Comparison of ENCODE assay signal across 30 cellular contexts in genomic region chr16:46711106-46711769, GRCh38. TPM values are rescaled to one million over a fixed set of nuclear protein-coding genes. Genes with fewer than 3 reads are reported as not detected.
DNase-seq lines count a peak whose midpoint lies in the region; ATAC-seq and TF ChIP-seq lines count a peak whose summit lies in the region.
"Had no signal": no experiment of that assay in that cellular context is flagged by ENCODE, and none has a peak within 500 bp of the region (broad histone marks: within the 10 kb centered on the region; RNA-seq: fewer than 3 reads in every experiment).

No MANE protein-coding gene starts in this region.

- H3K14ac ChIP-seq in trophoblast cell (ENCODE audit: low read length), result no peak overlapping the region

- WGBS in trophoblast cell (ENCODE audit: extremely low coverage, insufficient coverage, insufficient read length), result no CpG with 5 or more reads among the region's 8 CpGs

- intact Hi-C loops in left ventricle myocardium superior (cut with micrococcal nuclease), result no loop called here

- H3K4me2 ChIP-seq in OCI-LY3 (ENCODE audit: low read length), result peak overlapping the region; percentile 27; the same call in 1 of the 2 replicates
- no peak overlapping the region for H3K4me2 ChIP-seq in trophoblast cell (ENCODE audit: low read length)
- H3K4me2 ChIP-seq: hepatocyte, smooth muscle cell had no signal

- no peak for TF ChIP-seq CTCF in OCI-LY3 (IDR thresholded peaks at IDR 0.05; ENCODE audit: low read depth, low read length)

- peak overlapping the region; percentile 70 for H2BK12ac ChIP-seq in trophoblast cell (ENCODE audit: low read length)

- 0 out of 2 replicates have a peak, but pooled peaks cover 3% of the 10 kb centered on the region for H3K27me3 ChIP-seq in OCI-LY3 (ENCODE audit: low read depth, low read length)
- H3K27me3 ChIP-seq in trophoblast cell (ENCODE audit: insufficient read depth, low read length), result no peaks in the 10 kb centered on the region
- H3K27me3 ChIP-seq: BLaER1 treated with 17β-estradiol and CSF1 and Interleukin-3, amounts not matched to agents 10 nM and 100 nM; hepatocyte; tibial nerve had no signal

- H3K23ac ChIP-seq in trophoblast cell (ENCODE audit: low read length), result no peak overlapping the region

- peaks cover 33% of the 10 kb centered on the region for H3K4me1 ChIP-seq in OCI-LY3 (ENCODE audit: low read length)
- H3K4me1 ChIP-seq in trophoblast cell (ENCODE audit: control insufficient read depth in 1 of 2, insufficient read depth in 2 of 2, low read length in 2 of 2), result peaks cover 0 to 9% of the 10 kb centered on the region in 2 experiments
- H3K4me1 ChIP-seq: prostate gland, tibial nerve had no signal

- ATAC-seq in left ventricle myocardium superior (peak; percentile 81), HG02973 (IDR thresholded peaks at IDR 0.05; ENCODE audit: unreplicated experiment) (no peak)
- ATAC-seq: esophagus mucosa, HCT116 had no signal

- H3K4me3 ChIP-seq in OCI-LY3 (ENCODE audit: low read length) (no peak overlapping the region), trophoblast cell (ENCODE audit: low read depth, low read length) (no peak overlapping the region)
- H3K4me3 ChIP-seq: BLaER1 treated with 17β-estradiol and CSF1 and Interleukin-3, amounts not matched to agents 10 nM and 100 nM; hepatocyte; prostate gland; smooth muscle cell; tibial nerve had no signal

- no peak overlapping the region for H3K4ac ChIP-seq in trophoblast cell (ENCODE audit: low read depth, low read length)

- DNase-seq in CD1c-positive myeloid dendritic cell (ENCODE audit: extremely low spot score), result peak; percentile 53
- peak; percentile 85 for DNase-seq in left ventricle myocardium superior
- peak in 1 of 2 donors; percentile 8 for DNase-seq in trophoblast cell
- DNase-seq in GM03348 (ENCODE audit: low spot score), result no peak
- DNase-seq in activated CD8-positive, alpha-beta memory T cell treated with anti-CD3 and anti-CD28 coated beads for 24 hours, result no peak
- DNase-seq: activated CD4-positive, alpha-beta T cell treated with anti-CD3 and anti-CD28 coated beads, Interleukin-2, amount 10 ng/mL, durations not matched to agents 7 days and 5 days; activated naive CD4-positive, alpha-beta T cell treated with anti-CD3 and anti-CD28 coated beads, Interleukin-2, amount 10 ng/mL, durations not matched to agents 7 days and 5 days; Calu3; cortex of kidney; DND-41; foreskin melanocyte; Kasumi-1; naive B cell; NCI-H1092; NCI-H187 treated with DMSO at 0.1 percent for 48 hours; NCI-H2171 treated with DMSO at 0.1 percent for 48 hours; NCI-H524; SHP77 treated with DMSO at 0.1 percent for 48 hours; stimulated activated CD4-positive, alpha-beta T cell treated with anti-CD3 and anti-CD28 coated beads, Interleukin-1b, Interleukin-23, amount 100 ng/mL, for 48 hours; SW 1271; T-helper 9 cell had no signal

- no peak overlapping the region for H4K12ac ChIP-seq in trophoblast cell (ENCODE audit: low read depth, low read length)

- H4K91ac ChIP-seq in trophoblast cell (ENCODE audit: low read depth, low read length), result peak overlapping the region; percentile 26

- H2AFZ ChIP-seq in OCI-LY3 (ENCODE audit: low read depth, low read length), result no peak overlapping the region
- no peak overlapping the region for H2AFZ ChIP-seq in trophoblast cell (ENCODE audit: insufficient read depth, low read length, poor library complexity)
- H2AFZ ChIP-seq: hepatocyte had no signal

- H3K9me3 ChIP-seq in OCI-LY3 (ENCODE audit: insufficient read depth, low read length) (no peaks in the 10 kb centered on the region), trophoblast cell (ENCODE audit: insufficient read depth, low read depth, low read length) (no peaks in the 10 kb centered on the region)
- H3K9me3 ChIP-seq: prostate gland, tibial nerve had no signal

- H2BK120ac ChIP-seq in trophoblast cell (ENCODE audit: insufficient read depth, low read length, poor library complexity), result peak overlapping the region; percentile 8

- no peak overlapping the region for H3K18ac ChIP-seq in trophoblast cell (ENCODE audit: low read length)

- H3K36me3 ChIP-seq in OCI-LY3 (replicated peaks; ENCODE audit: low read depth, low read length) (no peaks in the 10 kb centered on the region), trophoblast cell (ENCODE audit: control insufficient read depth in 1 of 2, insufficient read depth in 2 of 2, low read length in 2 of 2) (no peaks in the 10 kb centered on the region)
- H3K36me3 ChIP-seq: BLaER1 treated with 17β-estradiol and CSF1 and Interleukin-3, amounts not matched to agents 10 nM and 100 nM; prostate gland; tibial nerve had no signal

- no peak overlapping the region for H2AK5ac ChIP-seq in trophoblast cell (ENCODE audit: low read length)

- H4K8ac ChIP-seq in trophoblast cell (ENCODE audit: low read depth, low read length), result peak overlapping the region; percentile 7

- peaks cover 4% of the 10 kb centered on the region for H3K79me1 ChIP-seq in trophoblast cell (ENCODE audit: low read length)

- no peaks in the 10 kb centered on the region for H3K79me2 ChIP-seq in OCI-LY3 (ENCODE audit: low read length)
- peaks cover 1% of the 10 kb centered on the region for H3K79me2 ChIP-seq in trophoblast cell (ENCODE audit: control insufficient read depth, insufficient read depth, low read length, poor library complexity)
- H3K79me2 ChIP-seq: hepatocyte had no signal

- no peak overlapping the region for H2BK5ac ChIP-seq in trophoblast cell (ENCODE audit: low read depth, low read length, poor library complexity)

- H4K20me1 ChIP-seq in OCI-LY3 (ENCODE audit: insufficient read depth, low read length), result no peaks in the 10 kb centered on the region
- H4K20me1 ChIP-seq: BLaER1 treated with 17β-estradiol and CSF1 and Interleukin-3, amounts not matched to agents 10 nM and 100 nM had no signal

- no peak overlapping the region for H3K27ac ChIP-seq in OCI-LY3 (ENCODE audit: low read length)
- no peak overlapping the region for H3K27ac ChIP-seq in trophoblast cell (ENCODE audit: low read depth, low read length)
- H3K27ac ChIP-seq: hepatocyte, prostate gland, tibial nerve had no signal

- H3K9ac ChIP-seq in OCI-LY3 (ENCODE audit: low read length) (no peak overlapping the region), trophoblast cell (ENCODE audit: low read length) (no peak overlapping the region)
- H3K9ac ChIP-seq: BLaER1 treated with 17β-estradiol and CSF1 and Interleukin-3, amounts not matched to agents 10 nM and 100 nM had no signal

RNA-seq across cellular contexts. Expression of gene ORC6, which starts 21.8 kb away (rescaled TPM):
- 1.3 TPM for total RNA-seq in left ventricle myocardium superior
- polyA plus RNA-seq in trophoblast cell (2013), result 51.5 and 52.0 TPM in 2 replicates

RNA-seq across cellular contexts. Expression of gene VPS35, which starts 22.3 kb away (rescaled TPM):
- total RNA-seq in left ventricle myocardium superior, result 89.2 TPM
- polyA plus RNA-seq in trophoblast cell (2013), result 95.6 and 98.7 TPM in 2 replicates

RNA-seq across cellular contexts. Expression of gene MYLK3, which starts 36.9 kb away (rescaled TPM):
- 274 TPM for total RNA-seq in left ventricle myocardium superior
- 1.8 and 2.2 TPM in 2 replicates for polyA plus RNA-seq in trophoblast cell (2013)

Comparison
In these comparisons a context has a peak if more than half of its experiments do, and no peak if none do; other contexts are left out.
1. DNase-seq: peak in CD1c-positive myeloid dendritic cell (single experiment) and left ventricle myocardium superior (single experiment); none in GM03348 (single experiment) and activated CD8-positive, alpha-beta memory T cell treated with anti-CD3 and anti-CD28 coated beads for 24 hours (single experiment).